8 cellular contexts compared by ENCODE assay signal in the genomic region with DNA sequence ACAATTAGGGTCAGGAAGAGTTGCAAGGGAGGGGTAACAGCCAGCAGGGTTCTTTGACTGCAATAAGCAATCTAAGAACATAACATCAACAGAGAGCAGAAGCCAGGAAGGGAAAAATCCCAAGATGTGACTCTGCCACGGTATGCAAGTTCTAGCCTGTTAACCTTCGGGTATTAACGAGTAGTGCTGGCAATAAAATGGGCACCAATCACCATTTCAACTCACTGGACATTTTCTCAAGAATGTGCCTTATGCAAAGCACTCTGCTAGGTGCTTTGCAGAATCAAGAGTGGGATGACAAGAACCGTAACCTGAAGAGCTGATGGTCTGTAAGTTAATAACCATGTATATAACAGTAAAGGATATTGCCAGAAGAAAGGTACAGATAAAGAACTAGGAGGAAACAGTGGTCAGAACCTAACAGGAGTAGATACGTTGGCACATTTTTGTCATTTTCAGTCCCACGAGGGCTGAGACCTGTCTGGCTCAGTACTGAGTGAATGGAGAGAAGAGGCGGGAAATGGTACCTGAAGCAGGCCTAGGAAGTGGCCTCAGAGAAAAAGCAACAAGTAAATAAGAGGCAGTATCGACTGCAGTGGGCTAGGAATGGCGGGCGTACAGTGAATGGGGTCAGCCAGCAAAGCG. TPM values are rescaled to one million over a fixed set of nuclear protein-coding genes. Genes with fewer than 3 reads are reported as not detected.
DNase-seq lines count a peak whose midpoint lies in the region; ATAC-seq and TF ChIP-seq lines count a peak whose summit lies in the region.

No MANE protein-coding gene starts in this region.

- dilution Hi-C loops in IMR-90 (cut with HindIII; ENCODE audit: low sequenced_read_pairs, unreplicated experiment), result no loop called here

- no peak for TF ChIP-seq CTCF in IMR-90 (conservative IDR thresholded peaks at IDR 0.05; ENCODE audit: low read depth, low read length)

- DNase-seq in DMS53 treated with DMSO at 0.1 percent for 48 hours (lab: John Stamatoyannopoulos, UW; ENCODE audit: unreplicated experiment) (peak; percentile 25), IMR-90 (peak; percentile 17), GM03348 (ENCODE audit: low spot score) (no peak)

- peaks cover 17 to 27% of the 10 kb centered on the region in 2 experiments for H3K79me1 ChIP-seq in IMR-90 (ENCODE audit: low read depth in 1 of 2, low read length in 2 of 2)

- in situ Hi-C loops in IMR-90 (cut with MboI; ENCODE audit: low sequenced_read_pairs), result no loop called here

- no peaks in the 10 kb centered on the region for H3K9me1 ChIP-seq in IMR-90 (ENCODE audit: insufficient read depth, low read length)

- intact Hi-C loops in IMR-90 (cut with micrococcal nuclease), result loop anchor here (2.0 to 5.0 kb wide), 3 partner anchors 35 to 317 kb away; no protein-coding TSS in a partner anchor

- CTCF ChIA-PET in IMR-90 (lab: Yijun Ruan, JAX), result no interaction called here

- WGBS in IMR-90 (ENCODE audit: extremely low coverage in 2 of 2, insufficient read length in 1 of 2), 2 experiments, result 4% methylated on average over 5 of the region's 11 CpGs; no CpG with 5 or more reads in 1 of the 2 experiments

- peak overlapping the region; percentile 76 for H3K4me3 ChIP-seq in IMR-90 (ENCODE audit: insufficient read depth, low read depth, low read length)
- H3K4me3 ChIP-seq in iPS-11a (ENCODE audit: low read depth, low read length), result peak overlapping the region; percentile 92
- H3K4me3 ChIP-seq in skin epidermis, result peak overlapping the region; percentile 61 to 96 (median 75)

- H4K20me1 ChIP-seq in IMR-90 (ENCODE audit: insufficient read depth, low read length), result no peaks in the 10 kb centered on the region

- H4K8ac ChIP-seq in IMR-90 (ENCODE audit: low read depth in 2 of 2, low read length in 2 of 2), result peak overlapping the region; percentile 11 to 86; a peak in 3 of 4 replicates

- 0 out of 2 replicates have a peak overlapping the region, but pooled peaks have one; percentile 20 for H4K5ac ChIP-seq in IMR-90 (ENCODE audit: low read depth, low read length)

- peak overlapping the region; percentile 2; the same call in 1 of the 2 replicates for H2AK5ac ChIP-seq in IMR-90 (ENCODE audit: low read depth, low read length)

- H3K4ac ChIP-seq in IMR-90 (ENCODE audit: low read depth, low read length), result peak overlapping the region; percentile 45

- no peaks in the 10 kb centered on the region for H3K36me3 Mint-ChIP-seq in activated naive CD8-positive, alpha-beta T cell

- peak overlapping the region; percentile 84 for H2AFZ ChIP-seq in IMR-90 (replicated peaks; ENCODE audit: low read length, poor library complexity)

- peak overlapping the region; percentile 84 for H3K4me2 ChIP-seq in IMR-90 (ENCODE audit: low read depth, low read length)

- H3K14ac ChIP-seq in IMR-90 (replicated peaks; ENCODE audit: low read depth, low read length), result peak overlapping the region; percentile 14; the same call in 1 of the 2 replicates

- ATAC-seq in GM19452 (IDR thresholded peaks at IDR 0.05; ENCODE audit: unreplicated experiment) (peak; percentile 4), IMR-90 (ENCODE audit: low read depth) (no peak), HG02571 (IDR thresholded peaks at IDR 0.05; ENCODE audit: unreplicated experiment) (no peak)

- BruUV-seq in IMR-90 (replicated peaks; lab: Mats Ljungman, UMichigan), result TSS peak; percentile 17

- peak overlapping the region; percentile 92 for H3K4me3 Mint-ChIP-seq in activated naive CD8-positive, alpha-beta T cell

- H3K4me1 Mint-ChIP-seq in activated naive CD8-positive, alpha-beta T cell (ENCODE audit: low read depth), result peaks cover 35% of the 10 kb centered on the region

- peak overlapping the region; percentile 86 for H3K23ac ChIP-seq in IMR-90 (ENCODE audit: low read depth, low read length)

- H2BK20ac ChIP-seq in IMR-90 (ENCODE audit: low read depth, low read length), result no peak overlapping the region

- H3K27me3 Mint-ChIP-seq in activated naive CD8-positive, alpha-beta T cell, result no peaks in the 10 kb centered on the region

- no peak for TF ChIP-seq RAD21 in IMR-90 (IDR thresholded peaks at IDR 0.05; ENCODE audit: low read length)

- H3K4me1 ChIP-seq in IMR-90 (ENCODE audit: control insufficient read depth, insufficient read depth, low read length), result no peaks in the 10 kb centered on the region

- H2BK120ac ChIP-seq in IMR-90 (ENCODE audit: low read depth, low read length), result peak overlapping the region; percentile 51

- peak overlapping the region; percentile 5; the same call in 1 of the 2 replicates for H3K18ac ChIP-seq in IMR-90 (ENCODE audit: low read depth, low read length)

- H2BK5ac ChIP-seq in IMR-90 (ENCODE audit: low read depth, low read length, poor library complexity, severe bottlenecking), result peak overlapping the region; percentile 42

- peak overlapping the region; percentile 38; the same call in 1 of the 2 replicates for H3K27ac ChIP-seq in IMR-90 (ENCODE audit: insufficient read depth, low read length)
- H3K27ac ChIP-seq in skin epidermis, result peak overlapping the region; percentile 54 to 98 (median 93)

- peak overlapping the region; percentile 57 for H3K9ac ChIP-seq in IMR-90 (ENCODE audit: low read depth, low read length)

- peak overlapping the region; percentile 29; the same call in 1 of the 2 replicates for H3K56ac ChIP-seq in IMR-90 (ENCODE audit: extremely low read depth, insufficient read depth, low read length)

- H4K91ac ChIP-seq in IMR-90 (ENCODE audit: insufficient read depth, low read depth, low read length), result peak overlapping the region; percentile 51

- no peaks in the 10 kb centered on the region for H3K9me3 ChIP-seq in IMR-90 (ENCODE audit: control insufficient read depth, insufficient read depth, low read length)

- no peak for TF ChIP-seq POLR2A in IMR-90 (IDR thresholded peaks at IDR 0.05; ENCODE audit: low read depth, low read length)

- peak overlapping the region; percentile 66 for H2AK9ac ChIP-seq in IMR-90 (replicated peaks; ENCODE audit: low read depth, low read length, poor library complexity)

- POLR2A ChIA-PET in IMR-90 (lab: Charles Lee; ENCODE audit: unreplicated experiment), result no interaction called here

- H2BK15ac ChIP-seq in IMR-90 (ENCODE audit: low read depth, low read length), result no peak overlapping the region

- H3K27me3 ChIP-seq in IMR-90 (ENCODE audit: control insufficient read depth, insufficient read depth, low read length), result no peaks in the 10 kb centered on the region

- no peaks in the 10 kb centered on the region for H3K9me3 Mint-ChIP-seq in activated naive CD8-positive, alpha-beta T cell (ENCODE audit: low read depth)

- H3K36me3 ChIP-seq in IMR-90 (ENCODE audit: control insufficient read depth, insufficient read depth, low read length), result no peaks in the 10 kb centered on the region

- peak overlapping the region; percentile 96 for H3K27ac Mint-ChIP-seq in activated naive CD8-positive, alpha-beta T cell

TF ChIP-seq in IMR-90, 13 proteins besides CTCF, POLR2A, EP300 and RAD21:
- TF ChIP-seq, protein P1, sequence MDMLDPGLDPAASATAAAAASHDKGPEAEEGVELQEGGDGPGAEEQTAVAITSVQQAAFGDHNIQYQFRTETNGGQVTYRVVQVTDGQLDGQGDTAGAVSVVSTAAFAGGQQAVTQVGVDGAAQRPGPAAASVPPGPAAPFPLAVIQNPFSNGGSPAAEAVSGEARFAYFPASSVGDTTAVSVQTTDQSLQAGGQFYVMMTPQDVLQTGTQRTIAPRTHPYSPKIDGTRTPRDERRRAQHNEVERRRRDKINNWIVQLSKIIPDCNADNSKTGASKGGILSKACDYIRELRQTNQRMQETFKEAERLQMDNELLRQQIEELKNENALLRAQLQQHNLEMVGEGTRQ (IDR thresholded peaks at IDR 0.05; ENCODE audit: low read depth, low read length), result no peak
- no peak for TF ChIP-seq FOS (IDR thresholded peaks at IDR 0.05; ENCODE audit: low read depth, low read length)
- TF ChIP-seq SMC3 (IDR thresholded peaks at IDR 0.05; ENCODE audit: low read depth, low read length), result no peak
- TF ChIP-seq CEBPB (IDR thresholded peaks at IDR 0.05; ENCODE audit: low read depth, low read length), result no peak
- TF ChIP-seq RFX5 (IDR thresholded peaks at IDR 0.05; ENCODE audit: low read depth, low read length), result no peak
- no peak for TF ChIP-seq CHD1 (IDR thresholded peaks at IDR 0.05; ENCODE audit: low read depth, low read length)
- TF ChIP-seq, protein P2, sequence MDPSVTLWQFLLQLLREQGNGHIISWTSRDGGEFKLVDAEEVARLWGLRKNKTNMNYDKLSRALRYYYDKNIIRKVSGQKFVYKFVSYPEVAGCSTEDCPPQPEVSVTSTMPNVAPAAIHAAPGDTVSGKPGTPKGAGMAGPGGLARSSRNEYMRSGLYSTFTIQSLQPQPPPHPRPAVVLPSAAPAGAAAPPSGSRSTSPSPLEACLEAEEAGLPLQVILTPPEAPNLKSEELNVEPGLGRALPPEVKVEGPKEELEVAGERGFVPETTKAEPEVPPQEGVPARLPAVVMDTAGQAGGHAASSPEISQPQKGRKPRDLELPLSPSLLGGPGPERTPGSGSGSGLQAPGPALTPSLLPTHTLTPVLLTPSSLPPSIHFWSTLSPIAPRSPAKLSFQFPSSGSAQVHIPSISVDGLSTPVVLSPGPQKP (IDR thresholded peaks at IDR 0.05; ENCODE audit: borderline replicate concordance, low read depth, low read length), result no peak
- TF ChIP-seq MAFK (IDR thresholded peaks at IDR 0.05; ENCODE audit: low read depth, low read length), result no peak
- TF ChIP-seq BHLHE40 (IDR thresholded peaks at IDR 0.05; ENCODE audit: low read depth, low read length), result no peak
- no peak for TF ChIP-seq MXI1 (IDR thresholded peaks at IDR 0.05; ENCODE audit: borderline replicate concordance, low read depth, low read length)
- no peak for TF ChIP-seq MAZ (IDR thresholded peaks at IDR 0.05; ENCODE audit: borderline replicate concordance, low read depth, low read length)

RNA-seq across cellular contexts. Expression of gene ELOVL6, which starts 2.7 kb away (rescaled TPM):
- 17.5 and 19.0 TPM in 2 replicates for total RNA-seq in IMR-90 (2012; rRNA removed)
- polyA plus RNA-seq in IMR-90 (2012; rRNA removed), result 12.6 and 17.9 TPM in 2 replicates
- polyA plus RNA-seq in IMR-90 (2012; cell fraction: cytosol; rRNA removed), result 4.2 and 5.8 TPM in 2 replicates
- polyA plus RNA-seq in IMR-90 (2012; cell fraction: nucleus; rRNA removed; ENCODE audit: low replicate concordance), result 1.8 and 11.5 TPM in 2 replicates
